ENCODE assay signal across 11 cellular contexts in genomic region chr13:75312884-75313520, GRCh38.
A peak's percentile ranks its signal among the peaks of the same experiment; 100 is the strongest.
DNase-seq lines count a peak whose midpoint lies in the region; ATAC-seq and TF ChIP-seq lines count a peak whose summit lies in the region.
"Had no signal": no experiment of that assay in that cellular context is flagged by ENCODE, and none has a peak within 500 bp of the region (broad histone marks: within the 10 kb centered on the region; RNA-seq: fewer than 3 reads in every experiment).

No MANE protein-coding gene starts in this region.

- H2AFZ ChIP-seq in OCI-LY7 (ENCODE audit: low read length), result no peak overlapping the region

- peaks cover 15% of the 10 kb centered on the region for H3K36me3 Mint-ChIP-seq in activated CD8-positive, alpha-beta memory T cell treated with anti-CD3 and anti-CD28 coated beads, Interleukin-2, amount 10 ng/mL, durations not matched to agents 7 days and 5 days

- H3K27ac ChIP-seq in OCI-LY7 (ENCODE audit: low read depth, low read length, poor library complexity, severe bottlenecking), result no peak overlapping the region
- H3K27ac ChIP-seq: ascending aorta had no signal

- H3K4me3 Mint-ChIP-seq in activated CD8-positive, alpha-beta memory T cell treated with anti-CD3 and anti-CD28 coated beads, Interleukin-2, amount 10 ng/mL, durations not matched to agents 7 days and 5 days, result no peak overlapping the region

- H3K4me2 ChIP-seq in OCI-LY7 (ENCODE audit: low read length), result no peak overlapping the region

- peaks cover 13% of the 10 kb centered on the region; the same call in 1 of the 2 replicates for H3K36me3 ChIP-seq in OCI-LY7 (ENCODE audit: insufficient read depth, low read length)

- peaks cover 36% of the 10 kb centered on the region for H3K4me1 Mint-ChIP-seq in activated CD8-positive, alpha-beta memory T cell treated with anti-CD3 and anti-CD28 coated beads, Interleukin-2, amount 10 ng/mL, durations not matched to agents 7 days and 5 days

- H3K27me3 Mint-ChIP-seq in activated CD8-positive, alpha-beta memory T cell treated with anti-CD3 and anti-CD28 coated beads, Interleukin-2, amount 10 ng/mL, durations not matched to agents 7 days and 5 days, result no peaks in the 10 kb centered on the region

- H3K9me2 ChIP-seq in OCI-LY7 (ENCODE audit: insufficient read depth, low read length), result no peaks in the 10 kb centered on the region

- BruUV-seq in OCI-LY7 (replicated peaks; lab: Mats Ljungman, UMichigan), result no TSS peak

- POLR2A ChIA-PET in OCI-LY7 (lab: Charles Lee), result no interaction called here

- H3K27ac Mint-ChIP-seq in activated CD8-positive, alpha-beta memory T cell treated with anti-CD3 and anti-CD28 coated beads, Interleukin-2, amount 10 ng/mL, durations not matched to agents 7 days and 5 days, result peak overlapping the region; percentile 68

- no peaks in the 10 kb centered on the region for H3K4me1 ChIP-seq in OCI-LY7 (ENCODE audit: insufficient read depth, low read length, poor library complexity, severe bottlenecking)
- H3K4me1 ChIP-seq: ascending aorta had no signal

- no peaks in the 10 kb centered on the region for H4K20me1 ChIP-seq in OCI-LY7 (ENCODE audit: insufficient read depth, low read length)

- no peaks in the 10 kb centered on the region for H3K79me2 ChIP-seq in OCI-LY7 (ENCODE audit: insufficient read depth, low read depth, low read length)

- peaks cover 2% of the 10 kb centered on the region for H3K9me3 Mint-ChIP-seq in activated CD8-positive, alpha-beta memory T cell treated with anti-CD3 and anti-CD28 coated beads, Interleukin-2, amount 10 ng/mL, durations not matched to agents 7 days and 5 days (ENCODE audit: low read depth)

- intact Hi-C loops in OCI-LY7 (cut with micrococcal nuclease; ENCODE audit: unreplicated experiment), result no loop called here

- TF ChIP-seq CTCF in OCI-LY7 (conservative IDR thresholded peaks at IDR 0.05; ENCODE audit: low read length), result no peak

- ATAC-seq in GM19351 (IDR thresholded peaks at IDR 0.05; ENCODE audit: unreplicated experiment) (peak; percentile 41), HG03175 (IDR thresholded peaks at IDR 0.05; ENCODE audit: unreplicated experiment) (peak; percentile 57)
- ATAC-seq in activated CD8-positive, alpha-beta memory T cell treated with anti-CD3 and anti-CD28 coated beads, Interleukin-2, amount 10 ng/mL, durations not matched to agents 7 days and 5 days, result peak; percentile 95
- ATAC-seq: left lobe of liver had no signal

- no peak overlapping the region for H3K4me3 ChIP-seq in OCI-LY7 (ENCODE audit: low read depth, low read length, poor library complexity, severe bottlenecking)
- H3K4me3 ChIP-seq: ascending aorta had no signal

- no peaks in the 10 kb centered on the region for H3K9me3 ChIP-seq in OCI-LY7 (ENCODE audit: low read length)
- H3K9me3 ChIP-seq: ascending aorta had no signal

- CTCF ChIA-PET in activated CD8-positive, alpha-beta memory T cell treated with anti-CD3 and anti-CD28 coated beads, Interleukin-2, amount 10 ng/mL, durations not matched to agents 7 days and 5 days (lab: Charles Lee), result interaction anchor here (0.6 to 2.4 kb wide), 4 partner anchors 14 to 94 kb away, joined by 3 to 8 read pairs (median 4); no protein-coding TSS in a partner anchor
- CTCF ChIA-PET in OCI-LY7 (lab: Charles Lee; ENCODE audit: unreplicated experiment), result no interaction called here

- DNase-seq in activated CD8-positive, alpha-beta memory T cell treated with anti-CD3 and anti-CD28 coated beads, Interleukin-2, amount 10 ng/mL, durations not matched to agents 7 days and 5 days, result peak; percentile 85
- peak; percentile 46 to 56 for DNase-seq in stimulated activated CD4-positive, alpha-beta T cell treated with anti-CD3 and anti-CD28 coated beads, Interleukin-2, amount 100 ng/mL, for 24 hours
- no peak for DNase-seq in DMS153 treated with DMSO at 0.1 percent for 48 hours (lab: John Stamatoyannopoulos, UW; ENCODE audit: unreplicated experiment)
- DNase-seq in OCI-LY7 (ENCODE audit: low spot score), result no peak
- DNase-seq in COLO829 (ENCODE audit: low spot score), result no peak
- no peak for DNase-seq in LoVo (ENCODE audit: low spot score)
- DNase-seq: substantia nigra had no signal

Comparison
In these comparisons a context has a peak if more than half of its experiments do, and no peak if none do; other contexts are left out.
1. ATAC-seq: peak in every context shown above with its lines; median percentile 95 in activated CD8-positive, alpha-beta memory T cell treated with anti-CD3 and anti-CD28 coated beads, Interleukin-2, amount 10 ng/mL, durations not matched to agents 7 days and 5 days; 57 in HG03175; 41 in GM19351.
2. DNase-seq: peak in activated CD8-positive, alpha-beta memory T cell treated with anti-CD3 and anti-CD28 coated beads, Interleukin-2, amount 10 ng/mL, durations not matched to agents 7 days and 5 days (single experiment) and stimulated activated CD4-positive, alpha-beta T cell treated with anti-CD3 and anti-CD28 coated beads, Interleukin-2, amount 100 ng/mL, for 24 hours (2 of 2); none in DMS153 treated with DMSO at 0.1 percent for 48 hours (single experiment), OCI-LY7 (single experiment), COLO829 (single experiment) and LoVo (single experiment).